31 cellular contexts compared by ENCODE assay signal in genomic region chr22:44030051-44030701, GRCh38. TPM values are rescaled to one million over a fixed set of nuclear protein-coding genes. Genes with fewer than 3 reads are reported as not detected.
DNase-seq lines count a peak whose midpoint lies in the region; ATAC-seq, FAIRE-seq and TF ChIP-seq lines count a peak whose summit lies in the region.
"Had no signal": no experiment of that assay in that cellular context is flagged by ENCODE, and none has a peak within 500 bp of the region (broad histone marks: within the 10 kb centered on the region; RNA-seq: fewer than 3 reads in every experiment).

No MANE protein-coding gene starts in this region.

- no peaks in the 10 kb centered on the region for H3K9me3 Mint-ChIP-seq in activated T-cell treated with anti-CD3 and anti-CD28 coated beads, Interleukin-2, amount 50 U/mL, for 24 hours
- no peaks in the 10 kb centered on the region for H3K9me3 Mint-ChIP-seq in stimulated activated naive B cell treated with anti-CD40 and anti-IgM and Interleukin-4, amounts not matched to agents 10 μg/mL and 1 μg/mL and 100 μg/mL, for 72 hours
- H3K9me3 Mint-ChIP-seq: activated CD8-positive, alpha-beta T cell treated with anti-CD3 and anti-CD28 coated beads for 36 hours; activated naive CD4-positive, alpha-beta T cell treated with anti-CD3 and anti-CD28 coated beads, Interleukin-2, amount 50 U/mL, for 24 hours; activated T-cell treated with anti-CD3 and anti-CD28 coated beads, Interleukin-2, amount 50 U/mL, for 4 hours; stimulated activated naive CD8-positive, alpha-beta T cell treated with anti-CD3 and anti-CD28 coated beads, Interleukin-15, amount 100 ng/mL, for 72 hours; T-helper 1 cell treated with Interleukin-12 subunit alpha and Interleukin-12 subunit beta and Interleukin-4 antibody, amounts not matched to agents 30 μg/mL and 1 μg/mL, for 36 hours had no signal

- FAIRE-seq in K562 (lab: Jason Lieb, UNC), result no peak
- FAIRE-seq: G401.6 had no signal

- peaks cover 88% of the 10 kb centered on the region for H3K79me2 ChIP-seq in K562 (ENCODE audit: control insufficient read depth, insufficient read depth, low read length)
- H3K79me2 ChIP-seq in smooth muscle cell (ENCODE audit: low read depth), result peaks cover 21% of the 10 kb centered on the region

- POLR2A ChIA-PET in K562 (lab: Yijun Ruan, JAX), result no interaction called here

- 47% methylated on average over 3 of the region's 18 CpGs for WGBS in K562 (ENCODE audit: insufficient coverage, low coverage, missing lambda C conversion rate)
- WGBS in smooth muscle cell (ENCODE audit: low lambda C conversion rate), result 94% methylated on average over 18 of the region's 18 CpGs

- H3K36me3 ChIP-seq in K562 (ENCODE audit: control insufficient read depth, insufficient read depth, low read length), result peaks cover 10% of the 10 kb centered on the region; the same call in 2 of the 3 replicates
- H3K36me3 ChIP-seq in lower lobe of right lung, result no peaks in the 10 kb centered on the region
- H3K36me3 ChIP-seq in smooth muscle cell (ENCODE audit: low read depth), result no peaks in the 10 kb centered on the region
- H3K36me3 ChIP-seq: BLaER1, right lobe of liver, SJCRH30, uterus had no signal

- H3K9me3 ChIP-seq in K562 (replicated peaks; ENCODE audit: control insufficient read depth, insufficient read depth, low read depth, low read length) (no peaks in the 10 kb centered on the region), lower lobe of right lung (no peaks in the 10 kb centered on the region), smooth muscle cell (replicated peaks; ENCODE audit: low read depth) (no peaks in the 10 kb centered on the region)
- H3K9me3 ChIP-seq: BLaER1, body of pancreas, MG63, right lobe of liver, SJCRH30, uterus had no signal

- H3K4me2 ChIP-seq in K562 (ENCODE audit: insufficient read depth, low read length) (peak overlapping the region; percentile 69; the same call in 1 of the 2 replicates), smooth muscle cell (no peak overlapping the region)

- H3K9me1 ChIP-seq in K562 (ENCODE audit: control insufficient read depth, insufficient read depth, low read length), result peaks cover 6% of the 10 kb centered on the region

- no peaks in the 10 kb centered on the region for H3F3A ChIP-seq in smooth muscle cell (ENCODE audit: low read depth)

- no peaks in the 10 kb centered on the region for H4K20me1 ChIP-seq in K562 (replicated peaks; ENCODE audit: control insufficient read depth, insufficient read depth, low read length)
- peaks cover 7% of the 10 kb centered on the region for H4K20me1 ChIP-seq in smooth muscle cell (ENCODE audit: low read depth)

- H3K4me3 ChIP-seq in K562 (no peak overlapping the region), lower lobe of right lung (no peak overlapping the region), smooth muscle cell (no peak overlapping the region)
- H3K4me3 ChIP-seq: BLaER1, body of pancreas, coronary artery, MG63, right lobe of liver, SJCRH30, uterus had no signal

- no peak for DNase-seq in activated T-cell treated with anti-CD3 and anti-CD28 coated beads, Interleukin-2, amount 50 U/mL, for 24 hours
- DNase-seq in activated T-cell treated with anti-CD3 and anti-CD28 coated beads for 4 hours (no peak), K562 (ENCODE audit: extremely low read depth in 1 of 4, low spot score in 3 of 4) (no peak), lower lobe of right lung (no peak), cerebellar cortex (ENCODE audit: low spot score) (no peak), smooth muscle cell (lab: John Stamatoyannopoulos, UW; ENCODE audit: unreplicated experiment) (no peak), iPS-NIHi11 (ENCODE audit: low spot score) (no peak)
- no peak for DNase-seq in stimulated activated naive B cell treated with anti-CD40 and anti-IgM and Interleukin-4, amounts not matched to agents 10 μg/mL and 1 μg/mL and 100 μg/mL, for 72 hours
- DNase-seq: activated CD8-positive, alpha-beta T cell treated with anti-CD3 and anti-CD28 coated beads for 36 hours; activated T-cell treated with anti-CD3 and anti-CD28 coated beads, Interleukin-2, amount 50 U/mL, for 4 hours; body of pancreas; foreskin melanocyte; IMR-90; MG63; NCI-H1694; NCI-H2227 treated with DMSO at 0.1 percent for 48 hours; occipital lobe; PC-3; right lobe of liver; SJCRH30; stimulated activated CD4-positive, alpha-beta T cell treated with anti-CD3 and anti-CD28 coated beads, Interleukin-2, amount 100 ng/mL, for 24 hours; stimulated activated naive CD8-positive, alpha-beta T cell treated with anti-CD3 and anti-CD28 coated beads, Interleukin-15, amount 100 ng/mL, for 72 hours; uterus had no signal

- no peak for TF ChIP-seq CTCF in K562 (IDR thresholded peaks at IDR 0.05 in 2 of 3, conservative IDR thresholded peaks at IDR 0.05 in 1 of 3; ENCODE audit: insufficient read depth in 2 of 3, low read depth in 1 of 3, low read length in 3 of 3)
- TF ChIP-seq CTCF in lower lobe of right lung (IDR thresholded peaks at IDR 0.05), result no peak
- TF ChIP-seq CTCF in smooth muscle cell (IDR thresholded peaks at IDR 0.05; ENCODE audit: borderline replicate concordance, insufficient read depth, poor library complexity, severe bottlenecking), result no peak

- CTCF ChIA-PET in K562 (lab: Yijun Ruan, JAX; ENCODE audit: low intra/inter-chr PET ratio), result no interaction called here

- intact Hi-C loops in K562 (cut with micrococcal nuclease) (no loop called here), lower lobe of right lung (cut with DNase I) (no loop called here)

- H2AFZ ChIP-seq in K562 (ENCODE audit: low read depth, low read length), result no peak overlapping the region
- no peak overlapping the region for H2AFZ ChIP-seq in smooth muscle cell (ENCODE audit: low read depth)

- no peak overlapping the region for H3K4me3 Mint-ChIP-seq in activated T-cell treated with anti-CD3 and anti-CD28 coated beads, Interleukin-2, amount 50 U/mL, for 24 hours
- peak overlapping the region; percentile 4 to 30 for H3K4me3 Mint-ChIP-seq in stimulated activated naive B cell treated with anti-CD40 and anti-IgM and Interleukin-4, amounts not matched to agents 10 μg/mL and 1 μg/mL and 100 μg/mL, for 72 hours
- H3K4me3 Mint-ChIP-seq: activated CD8-positive, alpha-beta T cell treated with anti-CD3 and anti-CD28 coated beads for 36 hours; activated naive CD4-positive, alpha-beta T cell treated with anti-CD3 and anti-CD28 coated beads, Interleukin-2, amount 50 U/mL, for 24 hours; activated T-cell treated with anti-CD3 and anti-CD28 coated beads, Interleukin-2, amount 50 U/mL, for 4 hours; stimulated activated naive CD8-positive, alpha-beta T cell treated with anti-CD3 and anti-CD28 coated beads, Interleukin-15, amount 100 ng/mL, for 72 hours; T-helper 1 cell treated with Interleukin-12 subunit alpha and Interleukin-12 subunit beta and Interleukin-4 antibody, amounts not matched to agents 30 μg/mL and 1 μg/mL, for 36 hours had no signal

- no peak overlapping the region for H3K27ac ChIP-seq in K562 (ENCODE audit: extremely low read depth, low read depth, low read length)
- H3K27ac ChIP-seq in lower lobe of right lung, result peak overlapping the region; percentile 80
- H3K27ac ChIP-seq in smooth muscle cell (ENCODE audit: low read depth), result no peak overlapping the region
- H3K27ac ChIP-seq: BLaER1, epithelial cell of prostate, HL-60, SJCRH30 had no signal

- H3K27me3 ChIP-seq in K562 (ENCODE audit: control insufficient read depth in 2 of 2, insufficient read depth in 2 of 2, low read length in 2 of 2), result no peaks in the 10 kb centered on the region
- H3K27me3 ChIP-seq in lower lobe of right lung (ENCODE audit: low read depth), result no peaks in the 10 kb centered on the region
- no peaks in the 10 kb centered on the region for H3K27me3 ChIP-seq in smooth muscle cell (ENCODE audit: low read depth)
- H3K27me3 ChIP-seq: body of pancreas, MG63, right lobe of liver, SJCRH30, uterus had no signal

- H3K4me1 ChIP-seq in K562 (replicated peaks in 1 of 2; ENCODE audit: control insufficient read depth in 2 of 2, insufficient read depth in 2 of 2, low read length in 2 of 2) (peaks cover 27 to 32% of the 10 kb centered on the region in 2 experiments), lower lobe of right lung (peaks cover 53% of the 10 kb centered on the region), smooth muscle cell (ENCODE audit: low read depth) (peaks cover 6% of the 10 kb centered on the region)

- H3K27ac Mint-ChIP-seq in activated T-cell treated with anti-CD3 and anti-CD28 coated beads, Interleukin-2, amount 50 U/mL, for 24 hours, result peak overlapping the region; percentile 57
- peak overlapping the region; percentile 82 for H3K27ac Mint-ChIP-seq in stimulated activated naive B cell treated with anti-CD40 and anti-IgM and Interleukin-4, amounts not matched to agents 10 μg/mL and 1 μg/mL and 100 μg/mL, for 72 hours
- H3K27ac Mint-ChIP-seq: activated CD8-positive, alpha-beta T cell treated with anti-CD3 and anti-CD28 coated beads for 36 hours; activated naive CD4-positive, alpha-beta T cell treated with anti-CD3 and anti-CD28 coated beads, Interleukin-2, amount 50 U/mL, for 24 hours; T-helper 1 cell treated with Interleukin-12 subunit alpha and Interleukin-12 subunit beta and Interleukin-4 antibody, amounts not matched to agents 30 μg/mL and 1 μg/mL, for 36 hours had no signal

- TF ChIP-seq EP300 in K562 (IDR thresholded peaks at IDR 0.05; ENCODE audit: low read length), result no peak

- TF ChIP-seq RAD21 in K562 (CRISPR knock-in tag; conservative IDR thresholded peaks at IDR 0.05 in 1 of 2, IDR thresholded peaks at IDR 0.05 in 1 of 2), result no peak

- TF ChIP-seq POLR2A in K562 (conservative IDR thresholded peaks at IDR 0.05), result no peak

- ATAC-seq in K562 (no peak), lower lobe of right lung (no peak)
- ATAC-seq in stimulated activated naive B cell treated with anti-CD40 and anti-IgM and Interleukin-4, amounts not matched to agents 10 μg/mL and 1 μg/mL and 100 μg/mL, for 72 hours (replicated peaks), result no peak
- ATAC-seq: activated CD8-positive, alpha-beta T cell treated with anti-CD3 and anti-CD28 coated beads for 36 hours; activated T-cell treated with anti-CD3 and anti-CD28 coated beads, Interleukin-2, amount 50 U/mL, for 4 hours; body of pancreas; HCT116; PC-3; stimulated activated naive CD8-positive, alpha-beta T cell treated with anti-CD3 and anti-CD28 coated beads, Interleukin-15, amount 100 ng/mL, for 72 hours had no signal

- in situ Hi-C loops in K562 (cut with MboI), result no loop called here

- peaks cover 52% of the 10 kb centered on the region for H3K4me1 Mint-ChIP-seq in activated T-cell treated with anti-CD3 and anti-CD28 coated beads, Interleukin-2, amount 50 U/mL, for 24 hours (ENCODE audit: low read depth)
- H3K4me1 Mint-ChIP-seq in stimulated activated naive B cell treated with anti-CD40 and anti-IgM and Interleukin-4, amounts not matched to agents 10 μg/mL and 1 μg/mL and 100 μg/mL, for 72 hours, result peaks cover 56 to 75% of the 10 kb centered on the region in 2 donors

- peak overlapping the region in 1 of 2 experiments; percentile 61; a peak in 1 of 4 replicates for H3K9ac ChIP-seq in K562 (ENCODE audit: insufficient read depth in 1 of 2, low read depth in 2 of 2, low read length in 2 of 2)
- H3K9ac ChIP-seq in smooth muscle cell (ENCODE audit: low read depth), result no peak overlapping the region
- H3K9ac ChIP-seq: BLaER1 had no signal

- peaks cover 17% of the 10 kb centered on the region for H3K27me3 Mint-ChIP-seq in activated T-cell treated with anti-CD3 and anti-CD28 coated beads, Interleukin-2, amount 50 U/mL, for 24 hours
- no peaks in the 10 kb centered on the region for H3K27me3 Mint-ChIP-seq in stimulated activated naive B cell treated with anti-CD40 and anti-IgM and Interleukin-4, amounts not matched to agents 10 μg/mL and 1 μg/mL and 100 μg/mL, for 72 hours

- H3K36me3 Mint-ChIP-seq in activated T-cell treated with anti-CD3 and anti-CD28 coated beads, Interleukin-2, amount 50 U/mL, for 24 hours (ENCODE audit: low read depth), result peaks cover 4% of the 10 kb centered on the region
- H3K36me3 Mint-ChIP-seq in stimulated activated naive B cell treated with anti-CD40 and anti-IgM and Interleukin-4, amounts not matched to agents 10 μg/mL and 1 μg/mL and 100 μg/mL, for 72 hours, result peaks cover 34 to 63% of the 10 kb centered on the region in 2 donors
- H3K36me3 Mint-ChIP-seq: activated naive CD4-positive, alpha-beta T cell treated with anti-CD3 and anti-CD28 coated beads, Interleukin-2, amount 50 U/mL, for 24 hours had no signal

- no TSS peak for BruUV-seq in K562 (replicated peaks; lab: Mats Ljungman, UMichigan)

RNA-seq across cellular contexts. Expression of gene PARVB, which starts 6.1 kb away (rescaled TPM):
- total RNA-seq in K562 (2011; cell fraction: chromatin; rRNA removed; ENCODE audit: low replicate concordance), result 13.6 and 22.3 TPM in 2 replicates
- 10.8 and 12.0 TPM in 2 replicates for total RNA-seq in K562 (2011; cell fraction: nucleolus; rRNA removed)
- total RNA-seq in K562 (2011; cell fraction: nucleoplasm; rRNA removed), result 8.9 and 12.1 TPM in 2 replicates
- total RNA-seq in K562 (2014; rRNA removed), result 57.9 and 58.8 TPM in 2 replicates
- total RNA-seq in K562 (2014; rRNA removed; fragmentation: Illumina TruSeq; extraction: Trizol), result 18.6 and 20.9 TPM in 2 replicates
- 19.3 and 23.0 TPM in 2 replicates for total RNA-seq in K562 (2015; rRNA removed; fragmentation: Illumina TruSeq; extraction: Trizol)
- total RNA-seq in K562 (2021), result 39.0 and 42.6 TPM in 2 replicates
- polyA plus RNA-seq in K562 (2011; rRNA removed), result 59.2 and 62.5 TPM in 2 replicates
- polyA plus RNA-seq in K562 (2011; cell fraction: cytosol; rRNA removed), result 74.6 and 88.9 TPM in 2 replicates
- 29.0 and 29.9 TPM in 2 replicates for polyA plus RNA-seq in K562 (2011; cell fraction: nucleus; rRNA removed)
- 35.8 and 54.1 TPM in 2 replicates for polyA plus RNA-seq in K562 (2012)
- polyA plus RNA-seq in K562 (2014; fragmentation: Illumina TruSeq; extraction: Trizol), result 29.2 and 35.0 TPM in 2 replicates
- polyA plus RNA-seq in K562 (2014; fragmentation: Nextera tagmentation; extraction: Ambion mirVana), result 1 to 10 TPM; 1.1 to 1.6 TPM
- polyA plus RNA-seq in K562 (2014; rRNA removed), result 52.9 and 64.8 TPM in 2 replicates
- 32.1 and 33.1 TPM in 2 replicates for polyA minus RNA-seq in K562 (2011; rRNA and poly(A)+ RNA removed)
- 15.8 and 16.6 TPM in 2 replicates for polyA minus RNA-seq in K562 (2011; cell fraction: cytosol; rRNA and poly(A)+ RNA removed)
- 4.8 and 7.6 TPM in 2 replicates for polyA minus RNA-seq in K562 (2011; cell fraction: nucleus; rRNA and poly(A)+ RNA removed)
- total RNA-seq in lower lobe of right lung, result 44.7 TPM
- total RNA-seq in smooth muscle cell, result 24.8 and 36.6 TPM in 2 replicates
- polyA plus RNA-seq in smooth muscle cell, result 35.1 and 35.6 TPM in 2 replicates
- total RNA-seq: SJCRH30 had no signal
